ENCODE assay signal across 8 cellular contexts in genomic region chr3:53890726-53891499, GRCh38. TPM values are rescaled to one million over a fixed set of nuclear protein-coding genes. Genes with fewer than 3 reads are reported as not detected.
DNase-seq lines count a peak whose midpoint lies in the region; ATAC-seq, FAIRE-seq and TF ChIP-seq lines count a peak whose summit lies in the region.

No MANE protein-coding gene starts in this region.

- 12% methylated on average over 5 of the region's 22 CpGs; no CpG with 5 or more reads in 1 of the 2 experiments for WGBS in IMR-90 (ENCODE audit: extremely low coverage in 2 of 2, insufficient read length in 1 of 2), 2 experiments

- H3K4me1 ChIP-seq in IMR-90 (ENCODE audit: control insufficient read depth, insufficient read depth, low read length), result peaks cover 2% of the 10 kb centered on the region; the same call in 1 of the 2 replicates
- peaks cover 24% of the 10 kb centered on the region for H3K4me1 ChIP-seq in mucosa of descending colon (ENCODE audit: low read depth)

- peak overlapping the region; percentile 35; the same call in 1 of the 2 replicates for H2AK5ac ChIP-seq in IMR-90 (ENCODE audit: low read depth, low read length)

- no peak overlapping the region for H2BK15ac ChIP-seq in IMR-90 (ENCODE audit: low read depth, low read length)

- no peaks in the 10 kb centered on the region for H3K27me3 ChIP-seq in IMR-90 (ENCODE audit: control insufficient read depth, insufficient read depth, low read length)

- H2AK9ac ChIP-seq in IMR-90 (replicated peaks; ENCODE audit: low read depth, low read length, poor library complexity), result peak overlapping the region; percentile 92

- no peak overlapping the region for H3K18ac ChIP-seq in IMR-90 (ENCODE audit: low read depth, low read length)

- H3K79me1 ChIP-seq in IMR-90 (ENCODE audit: low read depth in 1 of 2, low read length in 2 of 2), result peaks cover 6 to 33% of the 10 kb centered on the region in 2 experiments; a peak in 3 of 4 replicates

- peak overlapping the region; percentile 6 for H2BK5ac ChIP-seq in IMR-90 (ENCODE audit: low read depth, low read length, poor library complexity, severe bottlenecking)

- H3K23ac ChIP-seq in IMR-90 (ENCODE audit: low read depth, low read length), result peak overlapping the region; percentile 84

- no peak for TF ChIP-seq POLR2A in IMR-90 (IDR thresholded peaks at IDR 0.05; ENCODE audit: low read depth, low read length)

- 0 out of 2 replicates have a peak overlapping the region, but pooled peaks have one; percentile 11 for H3K14ac ChIP-seq in IMR-90 (replicated peaks; ENCODE audit: low read depth, low read length)

- H3K4ac ChIP-seq in IMR-90 (ENCODE audit: low read depth, low read length), result peak overlapping the region; percentile 43

- TF ChIP-seq CTCF in IMR-90 (conservative IDR thresholded peaks at IDR 0.05; ENCODE audit: low read depth, low read length) (no peak), mucosa of descending colon (IDR thresholded peaks at IDR 0.05) (no peak)

- no peak overlapping the region for H4K5ac ChIP-seq in IMR-90 (ENCODE audit: low read depth, low read length)

- H3K9ac ChIP-seq in IMR-90 (ENCODE audit: low read depth, low read length), result peak overlapping the region; percentile 83

- POLR2A ChIA-PET in IMR-90 (lab: Charles Lee; ENCODE audit: unreplicated experiment), result interaction anchor here (1.4 kb wide), 1 partner anchor 9 kb away, joined by 4 read pairs; the partner anchor contains the start of gene ACTR8

- dilution Hi-C loops in IMR-90 (cut with HindIII; ENCODE audit: low sequenced_read_pairs, unreplicated experiment), result no loop called here

- peak overlapping the region; percentile 85 for H3K4me2 ChIP-seq in IMR-90 (ENCODE audit: low read depth, low read length)

- H2BK20ac ChIP-seq in IMR-90 (ENCODE audit: low read depth, low read length), result no peak overlapping the region

- H3K27ac ChIP-seq in IMR-90 (ENCODE audit: insufficient read depth, low read length) (peak overlapping the region; percentile 67), temporal lobe (ENCODE audit: low read depth, low read length) (peak overlapping the region; percentile 89)

- intact Hi-C loops in IMR-90 (cut with micrococcal nuclease) (loop anchor here (1.0 kb wide), 1 partner anchor 9 kb away; the partner anchor contains the start of gene ACTR8), mucosa of descending colon (cut with DNase I, micrococcal nuclease) (no loop called here)

- in situ Hi-C loops in IMR-90 (cut with MboI; ENCODE audit: low sequenced_read_pairs), result loop anchor here (25.0 kb wide), 1 partner anchor 604 kb away; no protein-coding TSS in a partner anchor

- H4K20me1 ChIP-seq in IMR-90 (ENCODE audit: insufficient read depth, low read length), result no peaks in the 10 kb centered on the region

- no peaks in the 10 kb centered on the region for H3K9me1 ChIP-seq in IMR-90 (ENCODE audit: insufficient read depth, low read length)

- no peak overlapping the region for H2BK120ac ChIP-seq in IMR-90 (ENCODE audit: low read depth, low read length)

- peak overlapping the region; percentile 80 for H3K4me3 ChIP-seq in IMR-90 (ENCODE audit: insufficient read depth, low read depth, low read length)
- H3K4me3 ChIP-seq in mucosa of descending colon, result peak overlapping the region; percentile 79

- no peak for FAIRE-seq in urothelium cell line (lab: Jason Lieb, UNC)

- peak; percentile 28 for DNase-seq in EL
- peak; percentile 42 for DNase-seq in IMR-90
- DNase-seq in activated CD4-positive, alpha-beta T cell treated with anti-CD3 and anti-CD28 coated beads for 48 hours, result peak; percentile 61
- peak; percentile 38 for DNase-seq in effector CD8-positive, alpha-beta T cell (lab: John Stamatoyannopoulos, UW)
- DNase-seq in mucosa of descending colon, result peak in 2 of 3 donors; percentile 25 to 77
- DNase-seq in cortex of kidney (lab: John Stamatoyannopoulos, UW), result no peak
- no peak for DNase-seq in urothelium cell line (ENCODE audit: low spot score)

- H3K36me3 ChIP-seq in IMR-90 (ENCODE audit: control insufficient read depth, insufficient read depth, low read length) (peaks cover 4% of the 10 kb centered on the region), mucosa of descending colon (ENCODE audit: low read depth) (peaks cover 3% of the 10 kb centered on the region)

- ATAC-seq in IMR-90 (ENCODE audit: low read depth) (no peak), mucosa of descending colon (peak; percentile 53)

- TSS peak; percentile 80 for BruUV-seq in IMR-90 (replicated peaks; lab: Mats Ljungman, UMichigan)

- CTCF ChIA-PET in IMR-90 (lab: Yijun Ruan, JAX), result interaction anchor here (1.0 kb wide), 1 partner anchor 48 kb away, joined by 3 read pairs; no protein-coding TSS in a partner anchor

- peak overlapping the region; percentile 26; the same call in 1 of the 2 replicates for H4K91ac ChIP-seq in IMR-90 (ENCODE audit: insufficient read depth, low read depth, low read length)

- no peaks in the 10 kb centered on the region for H3K9me3 ChIP-seq in IMR-90 (ENCODE audit: control insufficient read depth, insufficient read depth, low read length)
- H3K9me3 ChIP-seq in mucosa of descending colon, result no peaks in the 10 kb centered on the region

- TF ChIP-seq RAD21 in IMR-90 (IDR thresholded peaks at IDR 0.05; ENCODE audit: low read length), result no peak

- H3K56ac ChIP-seq in IMR-90 (ENCODE audit: extremely low read depth, insufficient read depth, low read length), result peak overlapping the region; percentile 71; the same call in 1 of the 2 replicates

- peak overlapping the region; percentile 7 to 52; a peak in 2 of 4 replicates for H4K8ac ChIP-seq in IMR-90 (ENCODE audit: low read depth in 2 of 2, low read length in 2 of 2)

- peak overlapping the region; percentile 94 for H2AFZ ChIP-seq in IMR-90 (replicated peaks; ENCODE audit: low read length, poor library complexity)

TF ChIP-seq in IMR-90, 13 proteins besides CTCF, POLR2A, EP300 and RAD21:
- TF ChIP-seq MXI1 (IDR thresholded peaks at IDR 0.05; ENCODE audit: borderline replicate concordance, low read depth, low read length), result no peak
- no peak for TF ChIP-seq SMC3 (IDR thresholded peaks at IDR 0.05; ENCODE audit: low read depth, low read length)
- TF ChIP-seq, protein P1, sequence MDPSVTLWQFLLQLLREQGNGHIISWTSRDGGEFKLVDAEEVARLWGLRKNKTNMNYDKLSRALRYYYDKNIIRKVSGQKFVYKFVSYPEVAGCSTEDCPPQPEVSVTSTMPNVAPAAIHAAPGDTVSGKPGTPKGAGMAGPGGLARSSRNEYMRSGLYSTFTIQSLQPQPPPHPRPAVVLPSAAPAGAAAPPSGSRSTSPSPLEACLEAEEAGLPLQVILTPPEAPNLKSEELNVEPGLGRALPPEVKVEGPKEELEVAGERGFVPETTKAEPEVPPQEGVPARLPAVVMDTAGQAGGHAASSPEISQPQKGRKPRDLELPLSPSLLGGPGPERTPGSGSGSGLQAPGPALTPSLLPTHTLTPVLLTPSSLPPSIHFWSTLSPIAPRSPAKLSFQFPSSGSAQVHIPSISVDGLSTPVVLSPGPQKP (IDR thresholded peaks at IDR 0.05; ENCODE audit: borderline replicate concordance, low read depth, low read length), result no peak
- TF ChIP-seq CHD1 (IDR thresholded peaks at IDR 0.05; ENCODE audit: low read depth, low read length), result no peak
- no peak for TF ChIP-seq FOS (IDR thresholded peaks at IDR 0.05; ENCODE audit: low read depth, low read length)
- no peak for TF ChIP-seq RFX5 (IDR thresholded peaks at IDR 0.05; ENCODE audit: low read depth, low read length)
- TF ChIP-seq MAFK (IDR thresholded peaks at IDR 0.05; ENCODE audit: low read depth, low read length), result no peak
- no peak for TF ChIP-seq CEBPB (IDR thresholded peaks at IDR 0.05; ENCODE audit: low read depth, low read length)
- no peak for TF ChIP-seq USF2 (IDR thresholded peaks at IDR 0.05; ENCODE audit: low read depth, low read length)
- no peak for TF ChIP-seq RCOR1 (IDR thresholded peaks at IDR 0.05; ENCODE audit: insufficient replicate concordance, low read length)
- TF ChIP-seq MAZ (IDR thresholded peaks at IDR 0.05; ENCODE audit: borderline replicate concordance, low read depth, low read length), result no peak
- TF ChIP-seq NFE2L2 (IDR thresholded peaks at IDR 0.05; ENCODE audit: low read depth, low read length), result no peak
- no peak for TF ChIP-seq BHLHE40 (IDR thresholded peaks at IDR 0.05; ENCODE audit: low read depth, low read length)

RNA-seq across cellular contexts. Expression of gene SELENOK, which starts 0.7 kb away (rescaled TPM):
- 19.2 and 37.1 TPM in 2 replicates for total RNA-seq in IMR-90 (2012; rRNA removed)
- 35.5 and 36.2 TPM in 2 replicates for polyA plus RNA-seq in IMR-90 (2012; rRNA removed)
- polyA plus RNA-seq in IMR-90 (2012; cell fraction: cytosol; rRNA removed), result 7.9 and 31.3 TPM in 2 replicates
- polyA plus RNA-seq in IMR-90 (2012; cell fraction: nucleus; rRNA removed; ENCODE audit: low replicate concordance), result 1.6 and 16.1 TPM in 2 replicates
- total RNA-seq in mucosa of descending colon, result 10 to 100 TPM; 37.2 to 56.2 (median 47.2) TPM
- total RNA-seq in temporal lobe, result 21.4 TPM

RNA-seq across cellular contexts. Expression of gene ACTR8, which starts 9.0 kb away (rescaled TPM):
- total RNA-seq in IMR-90 (2012; rRNA removed) (31.4 and 35.8 TPM in 2 replicates), mucosa of descending colon (10 to 100 TPM; 29.1 to 36.0 (median 34.1) TPM), temporal lobe (55.6 TPM)
- 14.5 and 20.3 TPM in 2 replicates for polyA plus RNA-seq in IMR-90 (2012; rRNA removed)
- polyA plus RNA-seq in IMR-90 (2012; cell fraction: cytosol; rRNA removed), result 4.6 and 6.5 TPM in 2 replicates
- polyA plus RNA-seq in IMR-90 (2012; cell fraction: nucleus; rRNA removed; ENCODE audit: low replicate concordance), result 7.6 and 24.1 TPM in 2 replicates

RNA-seq across cellular contexts. Expression of gene IL17RB, which starts 44.5 kb away (rescaled TPM):
- total RNA-seq in IMR-90 (2012; rRNA removed) (under 0.01 TPM in 1 of 2 replicates, not detected in the other), mucosa of descending colon (10 to 100 TPM; 10.3 to 13.4 (median 10.9) TPM), temporal lobe (2.2 TPM)
- polyA plus RNA-seq in IMR-90 (2012; rRNA removed), result 0.09 TPM in 1 of 2 replicates, not detected in the other
- polyA plus RNA-seq in IMR-90 (2012; cell fraction: cytosol; rRNA removed), result 0.03 TPM in 1 of 2 replicates, not detected in the other
- polyA plus RNA-seq in IMR-90 (2012; cell fraction: nucleus; rRNA removed; ENCODE audit: low replicate concordance), result 0.12 and 0.25 TPM in 2 replicates

RNA-seq across cellular contexts. Expression of gene CHDH, which starts 44.7 kb away (rescaled TPM):
- total RNA-seq in IMR-90 (2012; rRNA removed) (under 0.01 and 0.28 TPM in 2 replicates), mucosa of descending colon (10 to 100 TPM; 16.5 to 24.1 (median 22.1) TPM), temporal lobe (1.2 TPM)
- 0.07 and 0.19 TPM in 2 replicates for polyA plus RNA-seq in IMR-90 (2012; rRNA removed)
- polyA plus RNA-seq in IMR-90 (2012; cell fraction: cytosol; rRNA removed), result 0.02 and 0.08 TPM in 2 replicates
- polyA plus RNA-seq in IMR-90 (2012; cell fraction: nucleus; rRNA removed; ENCODE audit: low replicate concordance), result 0.23 and 0.29 TPM in 2 replicates

Comparison
In these comparisons a context has a peak if more than half of its experiments do, and no peak if none do; other contexts are left out.
1. DNase-seq: peak in EL (single experiment), IMR-90 (single experiment), activated CD4-positive, alpha-beta T cell treated with anti-CD3 and anti-CD28 coated beads for 48 hours (single experiment), effector CD8-positive, alpha-beta T cell (single experiment) and mucosa of descending colon (2 of 3); none in cortex of kidney (single experiment) and urothelium cell line (single experiment).